7 cellular contexts compared by ENCODE assay signal in the genomic region with DNA sequence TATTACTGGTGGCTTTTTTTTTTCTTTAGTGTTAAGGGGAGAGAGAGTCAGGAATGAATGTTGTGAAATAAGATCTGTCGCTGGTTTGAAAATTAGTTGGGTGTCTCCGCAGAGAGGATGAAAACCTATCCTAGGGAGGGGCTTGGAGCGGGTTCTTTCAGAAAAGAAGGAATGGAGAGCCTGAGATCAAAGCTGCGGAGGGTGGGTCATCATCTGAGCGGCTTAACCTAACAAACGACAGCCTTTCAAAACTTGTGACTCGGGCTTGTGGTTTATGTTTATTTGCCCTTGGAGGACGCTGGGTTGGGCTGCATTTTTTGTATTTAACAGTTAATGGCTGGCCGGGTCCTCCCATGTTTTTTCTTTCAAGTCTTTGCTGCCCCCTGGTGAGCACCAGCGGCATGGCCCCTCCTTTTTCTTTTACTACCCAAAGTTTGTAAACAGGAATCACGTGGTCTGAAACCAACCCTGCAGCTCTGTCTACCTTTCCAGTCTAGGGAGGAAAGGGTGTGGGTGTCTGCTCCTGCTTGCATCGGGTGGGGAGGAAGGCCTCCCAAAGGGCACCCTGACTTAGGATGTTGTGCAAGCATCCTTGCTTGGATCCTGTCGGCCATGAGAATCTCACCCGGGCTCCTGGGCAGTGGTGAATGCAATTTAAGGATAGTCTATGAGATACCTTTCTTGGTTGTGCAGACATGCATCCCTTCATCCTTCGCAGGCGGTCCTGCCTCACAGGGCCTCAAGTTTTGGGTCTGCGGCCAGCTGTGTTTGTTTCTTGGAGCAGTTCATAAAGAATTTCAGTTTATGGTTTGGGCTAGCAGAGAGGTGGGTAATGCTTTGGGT. TPM values are rescaled to one million over a fixed set of nuclear protein-coding genes. Genes with fewer than 3 reads are reported as not detected.
DNase-seq lines count a peak whose midpoint lies in the region; ATAC-seq and TF ChIP-seq lines count a peak whose summit lies in the region.

No MANE protein-coding gene starts in this region.

- peak overlapping the region; percentile 96 for H3K4me2 ChIP-seq in neural progenitor cell

- peaks cover 23% of the 10 kb centered on the region for H4K20me1 ChIP-seq in neural progenitor cell (ENCODE audit: low read depth)

- no peaks in the 10 kb centered on the region for H3K9me3 Mint-ChIP-seq in neural progenitor cell

- intact Hi-C loops in stomach (cut with DNase I; ENCODE audit: low total_unique reads): loop anchor here (2.0 kb wide), 1 partner anchor 121 kb away; no protein-coding TSS in a partner anchor

- peaks cover 39% of the 10 kb centered on the region for H3F3A ChIP-seq in neural progenitor cell (ENCODE audit: low read depth)

- TF ChIP-seq EP300 in stomach (IDR thresholded peaks at IDR 0.05): no peak

- H2AFZ ChIP-seq in neural progenitor cell (replicated peaks): no peak overlapping the region

- peak; percentile 20 for ATAC-seq in GM18520 (IDR thresholded peaks at IDR 0.05; ENCODE audit: unreplicated experiment)

- TF ChIP-seq CTCF in NB4 (IDR thresholded peaks at IDR 0.05; ENCODE audit: low read depth, low read length) (peak; percentile 84), neural progenitor cell (IDR thresholded peaks at IDR 0.05) (peak; percentile 95), stomach (IDR thresholded peaks at IDR 0.05) (peak in 6 of 7 experiments; percentile 77 to 99 (median 96))

- no peak overlapping the region for H3K27ac Mint-ChIP-seq in neural progenitor cell

- H3K27me3 Mint-ChIP-seq in neural progenitor cell (ENCODE audit: insufficient read depth, low read depth): peaks cover 12% of the 10 kb centered on the region

- TF ChIP-seq POLR2A in NB4 (IDR thresholded peaks at IDR 0.05; ENCODE audit: extremely low read depth, insufficient read length) (no peak), stomach (IDR thresholded peaks at IDR 0.05) (no peak)

- H3K4me1 Mint-ChIP-seq in neural progenitor cell: peaks cover 29% of the 10 kb centered on the region

- H3K27ac ChIP-seq in SJSA1 (peak overlapping the region; percentile 75), neural progenitor cell (no peak overlapping the region), stomach (peak overlapping the region; percentile 84 to 99 (median 95))

- peaks cover 35% of the 10 kb centered on the region for H3K79me2 ChIP-seq in neural progenitor cell (ENCODE audit: low read depth)

- H3K9me3 ChIP-seq in SJSA1 (replicated peaks) (no peaks in the 10 kb centered on the region), neural progenitor cell (ENCODE audit: low read depth) (no peaks in the 10 kb centered on the region), stomach (no peaks in the 10 kb centered on the region)

- H3K4me3 Mint-ChIP-seq in neural progenitor cell: peak overlapping the region; percentile 89

- H3K9ac ChIP-seq in neural progenitor cell: peak overlapping the region; percentile 69

- 9 to 12% (median 11%) methylated on average over 17 of the region's 17 CpGs for WGBS in stomach, 5 donors

- H3K36me3 ChIP-seq in SJSA1 (peaks cover 63% of the 10 kb centered on the region), neural progenitor cell (peaks cover 3% of the 10 kb centered on the region), stomach (peaks cover 31 to 40% (median 38%) of the 10 kb centered on the region in 4 donors)

- H3K4me3 ChIP-seq in NB4 (ENCODE audit: low read depth, low read length): peak overlapping the region; percentile 63
- H3K4me3 ChIP-seq in SJSA1: peak overlapping the region; percentile 94
- H3K4me3 ChIP-seq in neural progenitor cell: peak overlapping the region; percentile 99
- H3K4me3 ChIP-seq in stomach: peak overlapping the region; percentile 83 to 96 (median 92)

- H3K36me3 Mint-ChIP-seq in neural progenitor cell: peaks cover 10% of the 10 kb centered on the region

- DNase-seq in NB4 (ENCODE audit: low read depth): peak; percentile 96
- peak; percentile 95 to 97 for DNase-seq in SJSA1 (ENCODE audit: low read depth in 1 of 2, low spot score in 2 of 2)
- DNase-seq in activated naive CD4-positive, alpha-beta T cell (lab: John Stamatoyannopoulos, UW): peak; percentile 59 to 83 (median 70)
- DNase-seq in foreskin melanocyte: peak; percentile 91
- DNase-seq in neural progenitor cell (ENCODE audit: low spot score): peak; percentile 90
- peak; percentile 94 for DNase-seq in stomach

- H3K27me3 ChIP-seq in SJSA1 (replicated peaks) (no peaks in the 10 kb centered on the region), neural progenitor cell (peaks cover 12% of the 10 kb centered on the region), stomach (no peaks in the 10 kb centered on the region)

- H3K4me1 ChIP-seq in SJSA1 (replicated peaks) (peaks cover 23% of the 10 kb centered on the region), neural progenitor cell (peaks cover 16% of the 10 kb centered on the region), stomach (peaks cover 14 to 64% (median 45%) of the 10 kb centered on the region in 4 donors)

RNA-seq across cellular contexts. Expression of a gene that starts 2.2 kb away (rescaled TPM):
- 41.4 and 49.8 TPM in 2 replicates for total RNA-seq in SJSA1 (2014; rRNA removed; shearing (Covaris generic))
- total RNA-seq in neural progenitor cell (ENCODE audit: low replicate concordance): 9.1 and 18.9 TPM in 2 replicates
- 10 to 100 TPM in 4 of 5 donors, 1 to 10 TPM in 1; 9.8 to 52.9 (median 16.9) TPM for total RNA-seq in stomach
- polyA plus RNA-seq in stomach: 10 to 100 TPM; 19.9 to 59.1 (median 25.5) TPM
